Comparison of ENCODE assay signal across 5 cellular contexts in the genomic region with DNA sequence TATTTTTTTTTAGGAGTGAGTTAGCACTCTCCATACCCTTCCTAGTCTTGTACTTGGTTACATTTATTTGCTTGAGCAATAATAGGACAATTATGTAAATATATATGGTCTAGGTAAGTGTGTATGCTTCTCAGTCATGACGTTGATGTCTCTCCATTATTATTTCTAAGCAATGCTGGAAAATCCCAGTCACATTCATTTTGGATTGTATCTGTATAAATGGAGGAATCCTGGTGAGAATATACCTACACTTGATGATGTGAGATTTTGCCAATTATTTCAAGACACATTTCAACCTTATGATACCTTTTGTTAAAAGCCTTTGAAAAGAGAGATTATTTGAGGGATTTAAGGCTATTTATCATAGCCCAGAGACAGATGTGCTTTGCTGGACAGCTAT.
"Had no signal": no experiment of that assay in that cellular context is flagged by ENCODE, and none has a peak within 500 bp of the region (broad histone marks: within the 10 kb centered on the region; RNA-seq: fewer than 3 reads in every experiment).

No MANE protein-coding gene starts in this region.

- H3K27ac Mint-ChIP-seq: HFFc6, IgD-negative memory B cell had no signal

- H3K4me3 Mint-ChIP-seq: HFFc6, IgD-negative memory B cell had no signal

- DNase-seq: GM23248, GOT3, H7, HFFc6 had no signal

- H3K36me3 Mint-ChIP-seq: IgD-negative memory B cell had no signal

- H3K27me3 Mint-ChIP-seq: IgD-negative memory B cell had no signal

- H3K4me1 Mint-ChIP-seq: IgD-negative memory B cell had no signal
